19 cellular contexts compared by ENCODE assay signal in genomic region chr9:130351343-130351742, GRCh38.
"Had no signal": no experiment of that assay in that cellular context is flagged by ENCODE, and none has a peak within 500 bp of the region (broad histone marks: within the 10 kb centered on the region; RNA-seq: fewer than 3 reads in every experiment).

No MANE protein-coding gene starts in this region.

- H3K27ac ChIP-seq: dorsolateral prefrontal cortex, spleen, thoracic aorta had no signal

- H3K4me1 Mint-ChIP-seq: nephron had no signal

- H3K9me3 ChIP-seq: spleen, stomach, thoracic aorta had no signal

- H3K4me3 Mint-ChIP-seq: nephron had no signal

- H3K9me3 Mint-ChIP-seq: nephron had no signal

- H3K27me3 ChIP-seq: foreskin keratinocyte had no signal

- H3K36me3 ChIP-seq: spleen, stomach, thoracic aorta had no signal

- DNase-seq: central memory CD4-positive, alpha-beta T cell; cortex of kidney; dorsolateral prefrontal cortex; effector CD8-positive, alpha-beta T cell; head of caudate nucleus; hippocampal formation; kidney glomerular epithelial cell; midbrain; spleen; stimulated activated CD4-positive, alpha-beta T cell treated with anti-CD3 and anti-CD28 coated beads, Interleukin-15, amount 100 ng/mL, for 24 hours; stimulated activated CD4-positive, alpha-beta T cell treated with anti-CD3 and anti-CD28 coated beads, Interleukin-1b, Interleukin-23, amount 100 ng/mL, for 48 hours; stimulated activated CD4-positive, alpha-beta T cell treated with anti-CD3 and anti-CD28 coated beads, Interleukin-4, amount 100 ng/mL, for 4 hours; stimulated activated naive CD4-positive, alpha-beta T cell; stomach; substantia nigra; trophoblast cell had no signal

- H3K27ac Mint-ChIP-seq: nephron had no signal

- H3K4me3 ChIP-seq: dorsolateral prefrontal cortex, spleen, stomach, thoracic aorta had no signal

- H3K4me1 ChIP-seq: foreskin keratinocyte, spleen had no signal
